In the genomic region with DNA sequence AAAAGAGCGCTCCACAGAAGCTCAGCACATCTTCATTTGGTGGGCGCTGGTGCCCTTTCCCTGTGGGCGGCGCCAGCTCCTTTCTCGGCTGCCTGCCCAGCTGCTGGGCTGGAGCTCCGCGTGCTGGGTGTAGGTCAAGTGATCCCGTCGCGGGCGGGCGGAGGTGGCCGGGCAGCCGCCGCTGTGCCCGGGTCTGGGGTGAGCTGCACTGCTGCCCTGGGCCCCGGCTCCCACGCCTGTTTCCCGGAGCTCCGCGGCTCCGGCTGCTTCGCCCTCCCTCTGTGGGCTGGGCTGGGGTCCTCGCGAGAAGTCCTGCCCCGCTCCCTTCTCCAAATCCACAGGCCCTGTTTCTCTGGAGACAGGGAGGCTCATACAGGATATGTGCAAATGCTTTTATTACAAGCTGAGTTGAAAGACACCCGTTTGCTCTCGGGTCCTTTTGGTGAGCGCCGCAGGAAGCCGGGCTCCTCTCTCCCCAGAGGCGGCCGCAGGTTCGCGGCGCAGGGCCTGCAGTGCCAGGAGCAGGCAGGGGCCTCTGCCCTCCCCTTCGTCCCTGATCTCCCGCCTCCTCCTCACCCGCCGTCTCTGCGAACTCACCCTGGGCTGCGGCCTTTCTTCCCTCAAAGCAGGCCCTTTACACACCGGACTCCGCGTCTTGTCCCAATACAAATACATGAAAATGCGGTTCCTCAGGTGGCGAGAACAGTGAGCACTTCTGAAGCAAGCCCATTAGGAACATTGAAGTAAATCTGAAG, we compare ENCODE assay signal across 8 cellular contexts.
A peak's percentile ranks its signal among the peaks of the same experiment; 100 is the strongest.
DNase-seq lines count a peak whose midpoint lies in the region; ATAC-seq lines count a peak whose summit lies in the region.

No MANE protein-coding gene starts in this region.

- intact Hi-C loops in dendritic cell treated with granulocyte-macrophage colony-stimulating factor and Interleukin-4, amounts not matched to agents 40 ng/mL and 50 ng/mL, for 4 days (cut with micrococcal nuclease), result no loop called here

- H3K9me3 Mint-ChIP-seq in dendritic cell treated with granulocyte-macrophage colony-stimulating factor and Interleukin-4, amounts not matched to agents 40 ng/mL and 50 ng/mL, for 4 days, result no peaks in the 10 kb centered on the region

- H3K36me3 Mint-ChIP-seq in dendritic cell treated with granulocyte-macrophage colony-stimulating factor and Interleukin-4, amounts not matched to agents 40 ng/mL and 50 ng/mL, for 4 days (ENCODE audit: low read depth), result no peaks in the 10 kb centered on the region

- peak; percentile 46 for ATAC-seq in GM18520 (IDR thresholded peaks at IDR 0.05; ENCODE audit: unreplicated experiment)
- peak; percentile 49 for ATAC-seq in HG03159 (IDR thresholded peaks at IDR 0.05; ENCODE audit: unreplicated experiment)

- H3K27me3 Mint-ChIP-seq in dendritic cell treated with granulocyte-macrophage colony-stimulating factor and Interleukin-4, amounts not matched to agents 40 ng/mL and 50 ng/mL, for 4 days, result peaks cover 63% of the 10 kb centered on the region

- no peak overlapping the region for H3K27ac Mint-ChIP-seq in dendritic cell treated with granulocyte-macrophage colony-stimulating factor and Interleukin-4, amounts not matched to agents 40 ng/mL and 50 ng/mL, for 4 days

- DNase-seq in activated CD4-positive, alpha-beta T cell treated with anti-CD3 and anti-CD28 coated beads for 4 hours, result peak; percentile 8 to 16
- DNase-seq in left kidney (ENCODE audit: low read depth, low spot score), result peak; percentile 91
- DNase-seq in stimulated activated CD4-positive, alpha-beta T cell treated with anti-CD3 and anti-CD28 coated beads, Interleukin-15, amount 100 ng/mL, for 24 hours, result peak; percentile 48
- no peak for DNase-seq in UCSD-AML1 (lab: John Stamatoyannopoulos, UW; ENCODE audit: unreplicated experiment)
- DNase-seq in NCI-H187 (lab: John Stamatoyannopoulos, UW), result no peak

- H3K4me3 Mint-ChIP-seq in dendritic cell treated with granulocyte-macrophage colony-stimulating factor and Interleukin-4, amounts not matched to agents 40 ng/mL and 50 ng/mL, for 4 days, result peak overlapping the region; percentile 64

- H3K4me1 Mint-ChIP-seq in dendritic cell treated with granulocyte-macrophage colony-stimulating factor and Interleukin-4, amounts not matched to agents 40 ng/mL and 50 ng/mL, for 4 days (ENCODE audit: low read depth), result peaks cover 17% of the 10 kb centered on the region

Comparison
In these comparisons a context has a peak if more than half of its experiments do, and no peak if none do; other contexts are left out.
1. DNase-seq: peak in activated CD4-positive, alpha-beta T cell treated with anti-CD3 and anti-CD28 coated beads for 4 hours (2 of 2), left kidney (single experiment) and stimulated activated CD4-positive, alpha-beta T cell treated with anti-CD3 and anti-CD28 coated beads, Interleukin-15, amount 100 ng/mL, for 24 hours (single experiment); none in UCSD-AML1 (single experiment) and NCI-H187 (0 of 2).